ENCODE assay signal across 9 cellular contexts in the genomic region with DNA sequence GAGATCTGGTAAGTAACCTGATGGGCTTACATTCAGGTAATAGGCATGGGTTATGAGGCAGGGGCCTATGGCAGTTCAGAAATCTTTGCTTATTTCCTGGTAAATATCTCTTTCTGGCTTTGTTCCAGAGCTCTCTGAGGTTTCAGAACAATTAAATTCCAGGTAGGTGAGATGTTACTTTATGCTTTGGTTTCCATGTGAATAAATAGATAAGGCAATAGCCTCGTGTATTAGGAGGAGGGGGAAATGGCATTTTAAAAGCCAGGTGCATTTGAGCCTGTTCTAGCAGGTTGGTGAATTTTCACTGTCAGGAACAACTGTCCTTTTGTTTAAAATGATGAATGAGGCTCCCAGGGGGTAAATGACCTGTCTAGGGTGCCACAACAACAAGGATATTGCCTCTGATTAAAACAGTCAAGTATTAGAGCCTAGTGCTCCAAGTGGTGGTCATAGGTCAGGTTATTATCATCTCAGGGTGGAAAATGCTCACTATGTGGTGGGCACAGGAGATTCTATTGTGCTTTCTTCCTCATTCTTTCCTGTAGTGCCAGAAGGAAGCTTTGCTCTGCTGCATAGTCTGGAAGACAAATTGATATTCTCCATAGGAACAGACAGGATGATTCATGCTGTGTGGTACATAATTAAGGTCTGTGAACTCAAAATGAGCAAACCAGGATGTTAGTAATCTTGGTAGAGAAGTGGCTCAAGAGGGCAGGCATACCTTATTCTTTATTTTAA.
DNase-seq lines count a peak whose midpoint lies in the region; ATAC-seq, FAIRE-seq and TF ChIP-seq lines count a peak whose summit lies in the region.
"Had no signal": no experiment of that assay in that cellular context is flagged by ENCODE, and none has a peak within 500 bp of the region (broad histone marks: within the 10 kb centered on the region; RNA-seq: fewer than 3 reads in every experiment).

No MANE protein-coding gene starts in this region.

- DNase-seq in HepG2 (ENCODE audit: low spot score) (no peak), RCC 7860 (ENCODE audit: low spot score) (peak; percentile 93), fibroblast of mammary gland (ENCODE audit: low read depth) (peak; percentile 85), KG1 (lab: John Stamatoyannopoulos, UW) (no peak), WERI-Rb-1 (no peak), amniotic stem cell (lab: John Stamatoyannopoulos, UW) (no peak), neural progenitor cell (ENCODE audit: low spot score) (no peak)

- TF ChIP-seq EP300 in HepG2 (IDR thresholded peaks at IDR 0.05; ENCODE audit: low read depth in 2 of 2, low read length in 2 of 2) (no peak), HepG2 (CRISPR knock-in tag; IDR thresholded peaks at IDR 0.05; ENCODE audit: borderline replicate concordance) (no peak)

- H3K4me3 Mint-ChIP-seq in neural progenitor cell, result no peak overlapping the region
- H3K4me3 Mint-ChIP-seq: stimulated activated naive CD8-positive, alpha-beta T cell treated with anti-CD3 and anti-CD28 coated beads, Interleukin-15, Interleukin-2, amounts not matched to agents 100 ng/mL and 50 ng/mL, for 24 hours had no signal

- no TSS peak for BruUV-seq in HepG2 (replicated peaks; lab: Mats Ljungman, UMichigan)

- FAIRE-seq in HepG2 (lab: Jason Lieb, UNC) (no peak), RCC 7860 (lab: Jason Lieb, UNC) (peak; percentile 93)

- H3K9me3 ChIP-seq in liver (ENCODE audit: control insufficient read depth in 4 of 4, low read length in 3 of 4), result no peaks in the 10 kb centered on the region
- H3K9me3 ChIP-seq in HepG2 (ENCODE audit: low read length), result no peaks in the 10 kb centered on the region; the same call in 1 of the 2 replicates
- no peaks in the 10 kb centered on the region for H3K9me3 ChIP-seq in WERI-Rb-1 (ENCODE audit: severe bottlenecking)
- no peaks in the 10 kb centered on the region for H3K9me3 ChIP-seq in neural progenitor cell (ENCODE audit: low read depth)

- POLR2A ChIA-PET in HepG2 (lab: Yijun Ruan, JAX), result no interaction called here

- H3K27ac Mint-ChIP-seq in neural progenitor cell, result no peak overlapping the region
- H3K27ac Mint-ChIP-seq: stimulated activated naive CD8-positive, alpha-beta T cell treated with anti-CD3 and anti-CD28 coated beads, Interleukin-15, Interleukin-2, amounts not matched to agents 100 ng/mL and 50 ng/mL, for 24 hours had no signal

- TF ChIP-seq RAD21 in liver (IDR thresholded peaks at IDR 0.05) (no peak), HepG2 (CRISPR knock-in tag; IDR thresholded peaks at IDR 0.05) (no peak)

- H3K4me3 ChIP-seq in liver (ENCODE audit: low read depth in 1 of 3, low read length in 3 of 3) (no peak overlapping the region), HepG2 (replicated peaks in 1 of 3; ENCODE audit: insufficient read depth in 1 of 3, low read depth in 2 of 3, low read length in 3 of 3) (no peak overlapping the region), fibroblast of mammary gland (ENCODE audit: control insufficient read depth, low read depth, low read length) (no peak overlapping the region), WERI-Rb-1 (ENCODE audit: low read depth, low read length) (no peak overlapping the region), neural progenitor cell (no peak overlapping the region)

- 39% methylated on average over 1 of the region's 1 CpG for WGBS in liver
- WGBS in HepG2 (ENCODE audit: low lambda C conversion rate), result 0% methylated on average over 1 of the region's 1 CpG

- H3K4me2 ChIP-seq in HepG2 (ENCODE audit: low read depth, low read length), result no peak overlapping the region
- H3K4me2 ChIP-seq in neural progenitor cell, result no peak overlapping the region

- H2AFZ ChIP-seq in HepG2 (ENCODE audit: low read length) (no peak overlapping the region), neural progenitor cell (replicated peaks) (no peak overlapping the region)

- no peak overlapping the region for H3K9ac ChIP-seq in liver (ENCODE audit: low read depth in 1 of 2, low read length in 2 of 2)
- H3K9ac ChIP-seq in HepG2 (ENCODE audit: insufficient read depth, low read depth, low read length), result no peak overlapping the region
- H3K9ac ChIP-seq in neural progenitor cell, result no peak overlapping the region

- H3K27ac ChIP-seq in liver (ENCODE audit: low read depth in 1 of 2, low read length in 2 of 2), result no peak overlapping the region
- H3K27ac ChIP-seq in HepG2 (ENCODE audit: extremely low read length, insufficient read depth, low read length), result no peak overlapping the region
- no peak overlapping the region for H3K27ac ChIP-seq in WERI-Rb-1
- H3K27ac ChIP-seq in neural progenitor cell, result no peak overlapping the region

- peaks cover 2% of the 10 kb centered on the region for H3K27me3 Mint-ChIP-seq in neural progenitor cell (ENCODE audit: insufficient read depth, low read depth)
- H3K27me3 Mint-ChIP-seq: stimulated activated naive CD8-positive, alpha-beta T cell treated with anti-CD3 and anti-CD28 coated beads, Interleukin-15, Interleukin-2, amounts not matched to agents 100 ng/mL and 50 ng/mL, for 24 hours had no signal

- H3K9me3 Mint-ChIP-seq in neural progenitor cell, result no peaks in the 10 kb centered on the region

- CTCF ChIA-PET in HepG2 (lab: Yijun Ruan, JAX; ENCODE audit: low intra/inter-chr PET ratio, low total read pairs), result no interaction called here

- intact Hi-C loops in HepG2 (cut with micrococcal nuclease; ENCODE audit: unreplicated experiment), result no loop called here

- TF ChIP-seq CTCF in liver (IDR thresholded peaks at IDR 0.05; ENCODE audit: low read depth, low read length, missing input control), result no peak
- TF ChIP-seq CTCF in HepG2 (CRISPR knock-in tag; IDR thresholded peaks at IDR 0.05), result no peak
- no peak for TF ChIP-seq CTCF in fibroblast of mammary gland (conservative IDR thresholded peaks at IDR 0.05; ENCODE audit: control insufficient read depth, insufficient read depth, low read depth, low read length)
- no peak for TF ChIP-seq CTCF in WERI-Rb-1 (IDR thresholded peaks at IDR 0.05; ENCODE audit: low read depth, low read length)
- TF ChIP-seq CTCF in neural progenitor cell (IDR thresholded peaks at IDR 0.05), result no peak

- no peaks in the 10 kb centered on the region for H4K20me1 ChIP-seq in HepG2 (ENCODE audit: insufficient read depth, low read length)
- no peaks in the 10 kb centered on the region for H4K20me1 ChIP-seq in neural progenitor cell (ENCODE audit: low read depth)

- H3K79me2 ChIP-seq in HepG2 (ENCODE audit: insufficient read depth, low read length) (no peaks in the 10 kb centered on the region), neural progenitor cell (ENCODE audit: low read depth) (no peaks in the 10 kb centered on the region)

- H3K36me3 ChIP-seq in liver (ENCODE audit: control insufficient read depth in 4 of 4, insufficient read depth in 3 of 4, low read depth in 1 of 4, low read length in 3 of 4) (no peaks in the 10 kb centered on the region), HepG2 (replicated peaks in 1 of 2; ENCODE audit: control insufficient read depth in 1 of 2, insufficient read depth in 2 of 2, low read length in 2 of 2) (no peaks in the 10 kb centered on the region), WERI-Rb-1 (no peaks in the 10 kb centered on the region), neural progenitor cell (no peaks in the 10 kb centered on the region)

- H3F3A ChIP-seq in neural progenitor cell (ENCODE audit: low read depth), result no peaks in the 10 kb centered on the region

- ATAC-seq in HepG2, result no peak

- peaks cover 2% of the 10 kb centered on the region for H3K36me3 Mint-ChIP-seq in neural progenitor cell

- no peak for TF ChIP-seq POLR2A in HepG2 (IDR thresholded peaks at IDR 0.05; ENCODE audit: insufficient read depth in 1 of 2, low read depth in 2 of 2, low read length in 2 of 2)

- in situ Hi-C loops in HepG2 (cut with HindIII; ENCODE audit: extremely low pct_ligation_motif_present, low pct_unique_long_range_greater_than_20kb), result no loop called here

- no peaks in the 10 kb centered on the region for H3K4me1 ChIP-seq in liver (ENCODE audit: control insufficient read depth in 4 of 4, insufficient read depth in 4 of 4, low read length in 3 of 4)
- no peaks in the 10 kb centered on the region for H3K4me1 ChIP-seq in HepG2 (ENCODE audit: insufficient read depth, low read length)
- peaks cover 14% of the 10 kb centered on the region for H3K4me1 ChIP-seq in neural progenitor cell

- H3K27me3 ChIP-seq in liver (ENCODE audit: control insufficient read depth in 4 of 4, insufficient read depth in 4 of 4, low read length in 3 of 4) (no peaks in the 10 kb centered on the region), HepG2 (ENCODE audit: control insufficient read depth in 1 of 2, insufficient read depth in 2 of 2, low read length in 2 of 2) (no peaks in the 10 kb centered on the region), WERI-Rb-1 (ENCODE audit: insufficient read depth, low read depth, severe bottlenecking) (no peaks in the 10 kb centered on the region), neural progenitor cell (no peaks in the 10 kb centered on the region)

- peaks cover 20% of the 10 kb centered on the region for H3K4me1 Mint-ChIP-seq in neural progenitor cell

TF ChIP-seq in liver, 16 proteins besides CTCF, POLR2A, EP300 and RAD21 (continues in another document):
- no peak for TF ChIP-seq GABPA (IDR thresholded peaks at IDR 0.05 in 1 of 2, conservative IDR thresholded peaks at IDR 0.05 in 1 of 2)
- TF ChIP-seq SP1 (IDR thresholded peaks at IDR 0.05), result peak; percentile 9

TF ChIP-seq in HepG2, 621 proteins besides CTCF, POLR2A, EP300 and RAD21 (continues in another document):
- TF ChIP-seq ERF (CRISPR knock-in tag; IDR thresholded peaks at IDR 0.05), result no peak
- TF ChIP-seq, protein P1, sequence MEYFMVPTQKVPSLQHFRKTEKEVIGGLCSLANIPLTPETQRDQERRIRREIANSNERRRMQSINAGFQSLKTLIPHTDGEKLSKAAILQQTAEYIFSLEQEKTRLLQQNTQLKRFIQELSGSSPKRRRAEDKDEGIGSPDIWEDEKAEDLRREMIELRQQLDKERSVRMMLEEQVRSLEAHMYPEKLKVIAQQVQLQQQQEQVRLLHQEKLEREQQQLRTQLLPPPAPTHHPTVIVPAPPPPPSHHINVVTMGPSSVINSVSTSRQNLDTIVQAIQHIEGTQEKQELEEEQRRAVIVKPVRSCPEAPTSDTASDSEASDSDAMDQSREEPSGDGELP (IDR thresholded peaks at IDR 0.05; ENCODE audit: borderline replicate concordance, low read depth), result no peak
- no peak for TF ChIP-seq ZNF557 (CRISPR knock-in tag; IDR thresholded peaks at IDR 0.05)
- no peak for TF ChIP-seq PAWR (CRISPR knock-in tag; IDR thresholded peaks at IDR 0.05; ENCODE audit: borderline replicate concordance)
- TF ChIP-seq, protein P2, sequence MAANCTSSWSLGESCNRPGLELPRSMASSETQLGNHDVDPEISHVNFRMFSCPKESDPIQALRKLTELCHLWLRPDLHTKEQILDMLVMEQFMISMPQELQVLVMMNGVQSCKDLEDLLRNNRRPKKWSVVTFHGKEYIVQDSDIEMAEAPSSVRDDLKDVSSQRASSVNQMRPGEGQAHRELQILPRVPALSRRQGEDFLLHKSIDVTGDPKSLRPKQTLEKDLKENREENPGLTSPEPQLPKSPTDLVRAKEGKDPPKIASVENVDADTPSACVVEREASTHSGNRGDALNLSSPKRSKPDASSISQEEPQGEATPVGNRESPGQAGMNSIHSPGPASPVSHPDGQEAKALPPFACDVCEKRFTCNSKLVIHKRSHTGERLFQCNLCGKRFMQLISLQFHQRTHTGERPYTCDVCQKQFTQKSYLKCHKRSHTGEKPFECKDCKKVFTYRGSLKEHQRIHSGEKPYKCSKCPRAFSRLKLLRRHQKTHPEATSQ (CRISPR knock-in tag; IDR thresholded peaks at IDR 0.05; ENCODE audit: borderline replicate concordance), result no peak
- no peak for TF ChIP-seq ZNF274 (CRISPR knock-in tag; IDR thresholded peaks at IDR 0.05)

Comparison
In these comparisons a context has a peak if more than half of its experiments do, and no peak if none do; other contexts are left out.
1. DNase-seq: peak in RCC 7860 (single experiment) and fibroblast of mammary gland (single experiment); none in HepG2 (single experiment), KG1 (single experiment), WERI-Rb-1 (single experiment), amniotic stem cell (single experiment) and neural progenitor cell (single experiment).